1 cellular context compared by ENCODE assay signal in the genomic region with DNA sequence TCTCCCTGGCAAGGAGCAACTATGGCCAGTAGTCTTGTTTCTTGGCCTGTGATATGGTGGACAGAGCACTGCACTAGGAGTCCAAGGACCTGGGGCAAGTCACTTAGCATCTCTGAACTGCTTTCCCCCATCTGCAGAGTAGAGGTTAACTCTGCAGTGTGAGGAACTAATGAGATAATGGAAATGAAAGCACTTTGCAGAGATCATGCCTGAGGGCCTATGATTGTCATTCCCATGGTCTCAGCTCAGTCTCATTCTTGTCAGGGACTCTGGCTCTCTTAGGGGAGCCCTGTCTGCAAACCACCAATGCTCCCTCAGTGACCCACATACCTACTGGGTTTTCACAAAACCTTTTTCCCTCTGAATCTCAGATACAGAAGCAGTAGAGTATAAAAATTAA.
TF ChIP-seq lines count a peak whose summit lies in the region.

No MANE protein-coding gene starts in this region.

TF ChIP-seq in IMR-90, 13 proteins besides CTCF, POLR2A, EP300 and RAD21:
- TF ChIP-seq MXI1 (IDR thresholded peaks at IDR 0.05; ENCODE audit: borderline replicate concordance, low read depth, low read length) = no peak
- TF ChIP-seq FOS (IDR thresholded peaks at IDR 0.05; ENCODE audit: low read depth, low read length) = no peak
